Comparison of ENCODE assay signal across 1 cellular context in genomic region chr7:102982235-102982634, GRCh38.
TF ChIP-seq lines count a peak whose summit lies in the region.

No MANE protein-coding gene starts in this region.

TF ChIP-seq in K562, 482 proteins besides CTCF, POLR2A, EP300 and RAD21 (continued from another document):
- no peak for TF ChIP-seq ZFP91 (CRISPR knock-in tag; IDR thresholded peaks at IDR 0.05)
- TF ChIP-seq POLR2H (tag; IDR thresholded peaks at IDR 0.05; ENCODE audit: low read depth), result 0 out of 2 replicates have a peak, but pooled peaks have one; percentile 11
- TF ChIP-seq ZNF12 (CRISPR knock-in tag; IDR thresholded peaks at IDR 0.05), result no peak
